ENCODE assay signal across 1 cellular context in the genomic region with DNA sequence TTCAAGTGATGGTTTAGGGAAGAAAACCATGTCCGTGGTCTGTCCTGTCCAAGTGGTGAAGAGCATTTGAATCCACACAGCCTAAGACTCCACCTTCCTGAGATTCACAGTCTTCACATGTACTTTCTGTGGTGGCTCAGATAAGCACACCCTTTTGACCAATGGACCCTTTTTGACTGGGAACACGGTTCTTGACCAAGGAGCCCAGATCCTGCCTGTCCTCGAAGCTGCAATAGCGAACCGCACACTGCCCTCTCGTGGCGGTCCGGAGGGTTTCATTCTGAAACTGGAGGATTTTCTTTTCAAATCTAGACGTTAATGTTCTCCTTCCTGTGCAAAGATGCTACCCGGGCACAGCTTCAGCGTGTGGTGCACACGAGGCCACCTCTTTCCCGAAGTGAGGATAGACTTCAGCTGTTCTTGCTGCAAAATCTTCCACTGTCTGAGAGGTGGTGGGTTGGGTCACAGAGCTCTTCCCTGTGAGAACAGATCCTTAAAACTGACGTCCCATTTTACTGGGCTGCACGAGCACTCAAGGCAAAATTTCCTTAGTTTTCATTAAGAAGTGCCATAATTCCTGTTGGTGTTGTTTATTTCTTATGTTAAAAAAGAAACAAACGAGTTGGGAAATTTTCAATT.
TF ChIP-seq lines count a peak whose summit lies in the region.

No MANE protein-coding gene starts in this region.

TF ChIP-seq in K562, 482 proteins besides CTCF, POLR2A, EP300 and RAD21 (continued from another document):
- TF ChIP-seq, protein P1, sequence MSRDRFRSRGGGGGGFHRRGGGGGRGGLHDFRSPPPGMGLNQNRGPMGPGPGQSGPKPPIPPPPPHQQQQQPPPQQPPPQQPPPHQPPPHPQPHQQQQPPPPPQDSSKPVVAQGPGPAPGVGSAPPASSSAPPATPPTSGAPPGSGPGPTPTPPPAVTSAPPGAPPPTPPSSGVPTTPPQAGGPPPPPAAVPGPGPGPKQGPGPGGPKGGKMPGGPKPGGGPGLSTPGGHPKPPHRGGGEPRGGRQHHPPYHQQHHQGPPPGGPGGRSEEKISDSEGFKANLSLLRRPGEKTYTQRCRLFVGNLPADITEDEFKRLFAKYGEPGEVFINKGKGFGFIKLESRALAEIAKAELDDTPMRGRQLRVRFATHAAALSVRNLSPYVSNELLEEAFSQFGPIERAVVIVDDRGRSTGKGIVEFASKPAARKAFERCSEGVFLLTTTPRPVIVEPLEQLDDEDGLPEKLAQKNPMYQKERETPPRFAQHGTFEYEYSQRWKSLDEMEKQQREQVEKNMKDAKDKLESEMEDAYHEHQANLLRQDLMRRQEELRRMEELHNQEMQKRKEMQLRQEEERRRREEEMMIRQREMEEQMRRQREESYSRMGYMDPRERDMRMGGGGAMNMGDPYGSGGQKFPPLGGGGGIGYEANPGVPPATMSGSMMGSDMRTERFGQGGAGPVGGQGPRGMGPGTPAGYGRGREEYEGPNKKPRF (IDR thresholded peaks at IDR 0.05; ENCODE audit: low read depth, low read length), result no peak
- TF ChIP-seq, protein P2, sequence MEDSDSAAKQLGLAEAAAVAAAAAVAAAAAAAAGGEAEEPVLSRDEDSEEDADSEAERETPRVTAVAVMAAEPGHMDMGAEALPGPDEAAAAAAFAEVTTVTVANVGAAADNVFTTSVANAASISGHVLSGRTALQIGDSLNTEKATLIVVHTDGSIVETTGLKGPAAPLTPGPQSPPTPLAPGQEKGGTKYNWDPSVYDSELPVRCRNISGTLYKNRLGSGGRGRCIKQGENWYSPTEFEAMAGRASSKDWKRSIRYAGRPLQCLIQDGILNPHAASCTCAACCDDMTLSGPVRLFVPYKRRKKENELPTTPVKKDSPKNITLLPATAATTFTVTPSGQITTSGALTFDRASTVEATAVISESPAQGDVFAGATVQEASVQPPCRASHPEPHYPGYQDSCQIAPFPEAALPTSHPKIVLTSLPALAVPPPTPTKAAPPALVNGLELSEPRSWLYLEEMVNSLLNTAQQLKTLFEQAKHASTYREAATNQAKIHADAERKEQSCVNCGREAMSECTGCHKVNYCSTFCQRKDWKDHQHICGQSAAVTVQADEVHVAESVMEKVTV (CRISPR knock-in tag; IDR thresholded peaks at IDR 0.05), result peak; percentile 94
- no peak for TF ChIP-seq ZNF780A (CRISPR knock-in tag; IDR thresholded peaks at IDR 0.05)
- TF ChIP-seq JUND (IDR thresholded peaks at IDR 0.05; ENCODE audit: borderline replicate concordance, low read depth, low read length), result peak; percentile 56; the same call in 1 of the 2 replicates
- peak; percentile 61; the same call in 2 of the 3 replicates for TF ChIP-seq JUND (tag; IDR thresholded peaks at IDR 0.05; ENCODE audit: borderline replicate concordance, low read depth, low read length)
- TF ChIP-seq, protein P3, sequence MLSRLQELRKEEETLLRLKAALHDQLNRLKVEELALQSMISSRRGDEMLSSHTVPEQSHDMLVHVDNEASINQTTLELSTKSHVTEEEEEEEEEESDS (CRISPR knock-in tag; IDR thresholded peaks at IDR 0.05), result no peak
- no peak for TF ChIP-seq ZNF644 (tag; IDR thresholded peaks at IDR 0.05; ENCODE audit: low read depth)
- 0 out of 2 replicates have a peak, but pooled peaks have one; percentile 40 for TF ChIP-seq HIVEP1 (CRISPR knock-in tag; IDR thresholded peaks at IDR 0.05)
- TF ChIP-seq SRF (CRISPR knock-in tag; IDR thresholded peaks at IDR 0.05), result 0 out of 4 replicates have a peak, but pooled peaks of 1 of the 2 experiments have one; percentile 3
- TF ChIP-seq ESRRA (IDR thresholded peaks at IDR 0.05; ENCODE audit: borderline replicate concordance, low read depth), result peak; percentile 36; the same call in 1 of the 2 replicates
- TF ChIP-seq, protein P4, sequence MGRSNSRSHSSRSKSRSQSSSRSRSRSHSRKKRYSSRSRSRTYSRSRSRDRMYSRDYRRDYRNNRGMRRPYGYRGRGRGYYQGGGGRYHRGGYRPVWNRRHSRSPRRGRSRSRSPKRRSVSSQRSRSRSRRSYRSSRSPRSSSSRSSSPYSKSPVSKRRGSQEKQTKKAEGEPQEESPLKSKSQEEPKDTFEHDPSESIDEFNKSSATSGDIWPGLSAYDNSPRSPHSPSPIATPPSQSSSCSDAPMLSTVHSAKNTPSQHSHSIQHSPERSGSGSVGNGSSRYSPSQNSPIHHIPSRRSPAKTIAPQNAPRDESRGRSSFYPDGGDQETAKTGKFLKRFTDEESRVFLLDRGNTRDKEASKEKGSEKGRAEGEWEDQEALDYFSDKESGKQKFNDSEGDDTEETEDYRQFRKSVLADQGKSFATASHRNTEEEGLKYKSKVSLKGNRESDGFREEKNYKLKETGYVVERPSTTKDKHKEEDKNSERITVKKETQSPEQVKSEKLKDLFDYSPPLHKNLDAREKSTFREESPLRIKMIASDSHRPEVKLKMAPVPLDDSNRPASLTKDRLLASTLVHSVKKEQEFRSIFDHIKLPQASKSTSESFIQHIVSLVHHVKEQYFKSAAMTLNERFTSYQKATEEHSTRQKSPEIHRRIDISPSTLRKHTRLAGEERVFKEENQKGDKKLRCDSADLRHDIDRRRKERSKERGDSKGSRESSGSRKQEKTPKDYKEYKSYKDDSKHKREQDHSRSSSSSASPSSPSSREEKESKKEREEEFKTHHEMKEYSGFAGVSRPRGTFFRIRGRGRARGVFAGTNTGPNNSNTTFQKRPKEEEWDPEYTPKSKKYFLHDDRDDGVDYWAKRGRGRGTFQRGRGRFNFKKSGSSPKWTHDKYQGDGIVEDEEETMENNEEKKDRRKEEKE (IDR thresholded peaks at IDR 0.05; ENCODE audit: borderline replicate concordance in 1 of 2, control insufficient read depth in 1 of 2, low read depth in 2 of 2, low read length in 1 of 2), result no peak
- TF ChIP-seq, protein P5, sequence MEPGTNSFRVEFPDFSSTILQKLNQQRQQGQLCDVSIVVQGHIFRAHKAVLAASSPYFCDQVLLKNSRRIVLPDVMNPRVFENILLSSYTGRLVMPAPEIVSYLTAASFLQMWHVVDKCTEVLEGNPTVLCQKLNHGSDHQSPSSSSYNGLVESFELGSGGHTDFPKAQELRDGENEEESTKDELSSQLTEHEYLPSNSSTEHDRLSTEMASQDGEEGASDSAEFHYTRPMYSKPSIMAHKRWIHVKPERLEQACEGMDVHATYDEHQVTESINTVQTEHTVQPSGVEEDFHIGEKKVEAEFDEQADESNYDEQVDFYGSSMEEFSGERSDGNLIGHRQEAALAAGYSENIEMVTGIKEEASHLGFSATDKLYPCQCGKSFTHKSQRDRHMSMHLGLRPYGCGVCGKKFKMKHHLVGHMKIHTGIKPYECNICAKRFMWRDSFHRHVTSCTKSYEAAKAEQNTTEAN (CRISPR knock-in tag; IDR thresholded peaks at IDR 0.05), result no peak
- no peak for TF ChIP-seq SIRT6 (IDR thresholded peaks at IDR 0.05; ENCODE audit: low read depth, low read length)
